1 cellular context compared by ENCODE assay signal in genomic region chr9:83707768-83708514, GRCh38.
TF ChIP-seq lines count a peak whose summit lies in the region.

TSS of gene UBQLN1 (minus strand) at chr9:83707958. CDS start at chr9:83707679, 279 bp downstream.

TF ChIP-seq in HEK293, 187 proteins besides CTCF, POLR2A, EP300 and RAD21 (continued from another document and continues in another):
- TF ChIP-seq, protein P1, sequence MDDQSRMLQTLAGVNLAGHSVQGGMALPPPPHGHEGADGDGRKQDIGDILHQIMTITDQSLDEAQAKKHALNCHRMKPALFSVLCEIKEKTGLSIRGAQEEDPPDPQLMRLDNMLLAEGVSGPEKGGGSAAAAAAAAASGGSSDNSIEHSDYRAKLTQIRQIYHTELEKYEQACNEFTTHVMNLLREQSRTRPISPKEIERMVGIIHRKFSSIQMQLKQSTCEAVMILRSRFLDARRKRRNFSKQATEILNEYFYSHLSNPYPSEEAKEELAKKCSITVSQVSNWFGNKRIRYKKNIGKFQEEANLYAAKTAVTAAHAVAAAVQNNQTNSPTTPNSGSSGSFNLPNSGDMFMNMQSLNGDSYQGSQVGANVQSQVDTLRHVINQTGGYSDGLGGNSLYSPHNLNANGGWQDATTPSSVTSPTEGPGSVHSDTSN (CRISPR knock-in tag; IDR thresholded peaks at IDR 0.05), result peak; percentile 74; the same call in 1 of the 2 replicates
- TF ChIP-seq ZNF416 (tag by site-specific recombination; IDR thresholded peaks at IDR 0.05), result no peak
- TF ChIP-seq ZNF24 (tag by site-specific recombination; IDR thresholded peaks at IDR 0.05), result peak; percentile 38; the same call in 1 of the 2 replicates
- TF ChIP-seq WT1 (tag by site-specific recombination; IDR thresholded peaks at IDR 0.05), result peak; percentile 5; the same call in 1 of the 2 replicates
- peak; percentile 57 for TF ChIP-seq SP7 (tag by site-specific recombination; IDR thresholded peaks at IDR 0.05)
- TF ChIP-seq ZNF10 (tag by site-specific recombination; IDR thresholded peaks at IDR 0.05), result no peak; the same call in 1 of the 2 replicates
- TF ChIP-seq HOXD13 (CRISPR knock-in tag; IDR thresholded peaks at IDR 0.05; ENCODE audit: borderline replicate concordance), result no peak
- TF ChIP-seq ZNF140 (tag by site-specific recombination; IDR thresholded peaks at IDR 0.05), result no peak
- TF ChIP-seq GFI1B (tag by site-specific recombination; IDR thresholded peaks at IDR 0.05), result no peak
- peak; percentile 19; the same call in 1 of the 2 replicates for TF ChIP-seq ZSCAN16 (tag by site-specific recombination; IDR thresholded peaks at IDR 0.05)
- TF ChIP-seq ZNF518A (tag by site-specific recombination; conservative IDR thresholded peaks at IDR 0.05; ENCODE audit: low read depth), result peak; percentile 60; the same call in 1 of the 2 replicates
- TF ChIP-seq PRDM6 (tag by site-specific recombination; IDR thresholded peaks at IDR 0.05), result no peak; the same call in 1 of the 2 replicates
- peak; percentile 81 for TF ChIP-seq ZNF18 (tag by site-specific recombination; IDR thresholded peaks at IDR 0.05)
- TF ChIP-seq ZNF169 (tag by site-specific recombination; IDR thresholded peaks at IDR 0.05), result no peak
- TF ChIP-seq ZNF133 (tag by site-specific recombination; IDR thresholded peaks at IDR 0.05), result no peak
- TF ChIP-seq ZNF510 (tag by site-specific recombination; IDR thresholded peaks at IDR 0.05; ENCODE audit: insufficient replicate concordance), result no peak
- TF ChIP-seq TCF7L2 (IDR thresholded peaks at IDR 0.05; ENCODE audit: borderline replicate concordance, low read depth, low read length), result no peak
- no peak for TF ChIP-seq ZNF791 (tag by site-specific recombination; IDR thresholded peaks at IDR 0.05)
- peak; percentile 97 for TF ChIP-seq ZNF76 (tag by site-specific recombination; IDR thresholded peaks at IDR 0.05; ENCODE audit: borderline replicate concordance, low read depth)
- no peak for TF ChIP-seq IKZF3 (tag by site-specific recombination; IDR thresholded peaks at IDR 0.05)
- TF ChIP-seq ZNF658 (tag by site-specific recombination; IDR thresholded peaks at IDR 0.05), result no peak
- no peak for TF ChIP-seq HIC1 (tag by site-specific recombination; IDR thresholded peaks at IDR 0.05)
- peak; percentile 95 for TF ChIP-seq ZNF341 (tag by site-specific recombination; IDR thresholded peaks at IDR 0.05; ENCODE audit: low read depth)
- TF ChIP-seq ZNF529 (tag by site-specific recombination; IDR thresholded peaks at IDR 0.05; ENCODE audit: insufficient replicate concordance), result no peak
- TF ChIP-seq GLI4 (tag by site-specific recombination; IDR thresholded peaks at IDR 0.05), result 0 out of 2 replicates have a peak, but pooled peaks have one; percentile 45
- TF ChIP-seq ZFP41 (tag by site-specific recombination; IDR thresholded peaks at IDR 0.05; ENCODE audit: borderline replicate concordance), result no peak
- TF ChIP-seq ZNF362 (tag by site-specific recombination; IDR thresholded peaks at IDR 0.05), result no peak
- 0 out of 2 replicates have a peak, but pooled peaks have one; percentile 22 for TF ChIP-seq ZNF768 (tag by site-specific recombination; IDR thresholded peaks at IDR 0.05)
- TF ChIP-seq ZNF112 (tag by site-specific recombination; IDR thresholded peaks at IDR 0.05), result no peak
- TF ChIP-seq, protein P2, sequence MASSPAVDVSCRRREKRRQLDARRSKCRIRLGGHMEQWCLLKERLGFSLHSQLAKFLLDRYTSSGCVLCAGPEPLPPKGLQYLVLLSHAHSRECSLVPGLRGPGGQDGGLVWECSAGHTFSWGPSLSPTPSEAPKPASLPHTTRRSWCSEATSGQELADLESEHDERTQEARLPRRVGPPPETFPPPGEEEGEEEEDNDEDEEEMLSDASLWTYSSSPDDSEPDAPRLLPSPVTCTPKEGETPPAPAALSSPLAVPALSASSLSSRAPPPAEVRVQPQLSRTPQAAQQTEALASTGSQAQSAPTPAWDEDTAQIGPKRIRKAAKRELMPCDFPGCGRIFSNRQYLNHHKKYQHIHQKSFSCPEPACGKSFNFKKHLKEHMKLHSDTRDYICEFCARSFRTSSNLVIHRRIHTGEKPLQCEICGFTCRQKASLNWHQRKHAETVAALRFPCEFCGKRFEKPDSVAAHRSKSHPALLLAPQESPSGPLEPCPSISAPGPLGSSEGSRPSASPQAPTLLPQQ (tag by site-specific recombination; IDR thresholded peaks at IDR 0.05), result peak; percentile 91; the same call in 1 of the 2 replicates
- TF ChIP-seq ZXDB (tag by site-specific recombination; IDR thresholded peaks at IDR 0.05), result peak; percentile 81
- no peak for TF ChIP-seq SALL2 (tag by site-specific recombination; IDR thresholded peaks at IDR 0.05; ENCODE audit: borderline replicate concordance)
- TF ChIP-seq ZNF404 (tag by site-specific recombination; IDR thresholded peaks at IDR 0.05), result no peak
- TF ChIP-seq, protein P3, sequence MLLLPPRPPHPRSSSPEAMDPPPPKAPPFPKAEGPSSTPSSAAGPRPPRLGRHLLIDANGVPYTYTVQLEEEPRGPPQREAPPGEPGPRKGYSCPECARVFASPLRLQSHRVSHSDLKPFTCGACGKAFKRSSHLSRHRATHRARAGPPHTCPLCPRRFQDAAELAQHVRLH (tag by site-specific recombination; IDR thresholded peaks at IDR 0.05), result peak; percentile 20; the same call in 1 of the 2 replicates
- TF ChIP-seq ZSCAN23 (tag by site-specific recombination; IDR thresholded peaks at IDR 0.05), result no peak
- no peak for TF ChIP-seq MZF1 (tag by site-specific recombination; IDR thresholded peaks at IDR 0.05; ENCODE audit: borderline replicate concordance)
- TF ChIP-seq ZNF211 (tag by site-specific recombination; IDR thresholded peaks at IDR 0.05; ENCODE audit: low read depth), result no peak
- peak; percentile 48 for TF ChIP-seq SP3 (tag by site-specific recombination; IDR thresholded peaks at IDR 0.05)
- TF ChIP-seq, protein P4, sequence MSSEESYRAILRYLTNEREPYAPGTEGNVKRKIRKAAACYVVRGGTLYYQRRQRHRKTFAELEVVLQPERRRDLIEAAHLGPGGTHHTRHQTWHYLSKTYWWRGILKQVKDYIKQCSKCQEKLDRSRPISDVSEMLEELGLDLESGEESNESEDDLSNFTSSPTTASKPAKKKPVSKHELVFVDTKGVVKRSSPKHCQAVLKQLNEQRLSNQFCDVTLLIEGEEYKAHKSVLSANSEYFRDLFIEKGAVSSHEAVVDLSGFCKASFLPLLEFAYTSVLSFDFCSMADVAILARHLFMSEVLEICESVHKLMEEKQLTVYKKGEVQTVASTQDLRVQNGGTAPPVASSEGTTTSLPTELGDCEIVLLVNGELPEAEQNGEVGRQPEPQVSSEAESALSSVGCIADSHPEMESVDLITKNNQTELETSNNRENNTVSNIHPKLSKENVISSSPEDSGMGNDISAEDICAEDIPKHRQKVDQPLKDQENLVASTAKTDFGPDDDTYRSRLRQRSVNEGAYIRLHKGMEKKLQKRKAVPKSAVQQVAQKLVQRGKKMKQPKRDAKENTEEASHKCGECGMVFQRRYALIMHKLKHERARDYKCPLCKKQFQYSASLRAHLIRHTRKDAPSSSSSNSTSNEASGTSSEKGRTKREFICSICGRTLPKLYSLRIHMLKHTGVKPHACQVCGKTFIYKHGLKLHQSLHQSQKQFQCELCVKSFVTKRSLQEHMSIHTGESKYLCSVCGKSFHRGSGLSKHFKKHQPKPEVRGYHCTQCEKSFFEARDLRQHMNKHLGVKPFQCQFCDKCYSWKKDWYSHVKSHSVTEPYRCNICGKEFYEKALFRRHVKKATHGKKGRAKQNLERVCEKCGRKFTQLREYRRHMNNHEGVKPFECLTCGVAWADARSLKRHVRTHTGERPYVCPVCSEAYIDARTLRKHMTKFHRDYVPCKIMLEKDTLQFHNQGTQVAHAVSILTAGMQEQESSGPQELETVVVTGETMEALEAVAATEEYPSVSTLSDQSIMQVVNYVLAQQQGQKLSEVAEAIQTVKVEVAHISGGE (tag by site-specific recombination; conservative IDR thresholded peaks at IDR 0.05; ENCODE audit: low read depth), result peak; percentile 33; the same call in 1 of the 2 replicates
- TF ChIP-seq ZBTB20 (tag by site-specific recombination; IDR thresholded peaks at IDR 0.05), result peak; percentile 95
- peak; percentile 100 for TF ChIP-seq BCL6B (tag by site-specific recombination; IDR thresholded peaks at IDR 0.05)
